ENCODE assay signal across 1 cellular context in the genomic region with DNA sequence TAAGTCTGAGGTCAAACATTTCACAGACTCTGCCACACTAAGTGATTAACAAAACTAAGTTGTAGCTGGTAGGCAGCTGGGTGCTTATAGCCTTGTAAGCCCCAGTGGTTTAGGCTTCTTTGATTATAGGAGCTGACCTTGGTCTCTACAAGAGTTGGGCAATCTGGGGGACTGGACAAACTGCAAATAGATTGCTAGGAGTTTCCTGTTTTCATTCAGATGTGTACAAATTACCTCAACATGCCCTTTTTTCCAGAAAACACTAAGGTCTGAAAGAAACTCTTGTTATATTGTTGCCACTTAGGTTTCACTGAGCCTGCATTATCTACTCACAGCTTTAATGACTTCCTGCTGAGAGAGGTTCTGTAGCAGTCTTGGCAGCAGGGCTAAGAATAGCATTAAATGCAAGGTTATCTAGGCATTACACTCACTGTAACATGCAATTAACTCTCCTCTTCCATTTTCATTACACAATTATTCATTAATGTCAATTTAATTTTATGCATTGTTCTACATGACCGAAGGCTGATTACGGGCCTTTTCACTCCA.
A peak's percentile ranks its signal among the peaks of the same experiment; 100 is the strongest.
TF ChIP-seq lines count a peak whose summit lies in the region.

No MANE protein-coding gene starts in this region.

TF ChIP-seq in HepG2, 621 proteins besides CTCF, POLR2A, EP300 and RAD21 (continued from another document and continues in another):
- TF ChIP-seq, protein P1, sequence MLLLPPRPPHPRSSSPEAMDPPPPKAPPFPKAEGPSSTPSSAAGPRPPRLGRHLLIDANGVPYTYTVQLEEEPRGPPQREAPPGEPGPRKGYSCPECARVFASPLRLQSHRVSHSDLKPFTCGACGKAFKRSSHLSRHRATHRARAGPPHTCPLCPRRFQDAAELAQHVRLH (CRISPR knock-in tag; IDR thresholded peaks at IDR 0.05; ENCODE audit: borderline replicate concordance, low read depth), result peak; percentile 61; the same call in 1 of the 2 replicates
- TF ChIP-seq, protein P2, sequence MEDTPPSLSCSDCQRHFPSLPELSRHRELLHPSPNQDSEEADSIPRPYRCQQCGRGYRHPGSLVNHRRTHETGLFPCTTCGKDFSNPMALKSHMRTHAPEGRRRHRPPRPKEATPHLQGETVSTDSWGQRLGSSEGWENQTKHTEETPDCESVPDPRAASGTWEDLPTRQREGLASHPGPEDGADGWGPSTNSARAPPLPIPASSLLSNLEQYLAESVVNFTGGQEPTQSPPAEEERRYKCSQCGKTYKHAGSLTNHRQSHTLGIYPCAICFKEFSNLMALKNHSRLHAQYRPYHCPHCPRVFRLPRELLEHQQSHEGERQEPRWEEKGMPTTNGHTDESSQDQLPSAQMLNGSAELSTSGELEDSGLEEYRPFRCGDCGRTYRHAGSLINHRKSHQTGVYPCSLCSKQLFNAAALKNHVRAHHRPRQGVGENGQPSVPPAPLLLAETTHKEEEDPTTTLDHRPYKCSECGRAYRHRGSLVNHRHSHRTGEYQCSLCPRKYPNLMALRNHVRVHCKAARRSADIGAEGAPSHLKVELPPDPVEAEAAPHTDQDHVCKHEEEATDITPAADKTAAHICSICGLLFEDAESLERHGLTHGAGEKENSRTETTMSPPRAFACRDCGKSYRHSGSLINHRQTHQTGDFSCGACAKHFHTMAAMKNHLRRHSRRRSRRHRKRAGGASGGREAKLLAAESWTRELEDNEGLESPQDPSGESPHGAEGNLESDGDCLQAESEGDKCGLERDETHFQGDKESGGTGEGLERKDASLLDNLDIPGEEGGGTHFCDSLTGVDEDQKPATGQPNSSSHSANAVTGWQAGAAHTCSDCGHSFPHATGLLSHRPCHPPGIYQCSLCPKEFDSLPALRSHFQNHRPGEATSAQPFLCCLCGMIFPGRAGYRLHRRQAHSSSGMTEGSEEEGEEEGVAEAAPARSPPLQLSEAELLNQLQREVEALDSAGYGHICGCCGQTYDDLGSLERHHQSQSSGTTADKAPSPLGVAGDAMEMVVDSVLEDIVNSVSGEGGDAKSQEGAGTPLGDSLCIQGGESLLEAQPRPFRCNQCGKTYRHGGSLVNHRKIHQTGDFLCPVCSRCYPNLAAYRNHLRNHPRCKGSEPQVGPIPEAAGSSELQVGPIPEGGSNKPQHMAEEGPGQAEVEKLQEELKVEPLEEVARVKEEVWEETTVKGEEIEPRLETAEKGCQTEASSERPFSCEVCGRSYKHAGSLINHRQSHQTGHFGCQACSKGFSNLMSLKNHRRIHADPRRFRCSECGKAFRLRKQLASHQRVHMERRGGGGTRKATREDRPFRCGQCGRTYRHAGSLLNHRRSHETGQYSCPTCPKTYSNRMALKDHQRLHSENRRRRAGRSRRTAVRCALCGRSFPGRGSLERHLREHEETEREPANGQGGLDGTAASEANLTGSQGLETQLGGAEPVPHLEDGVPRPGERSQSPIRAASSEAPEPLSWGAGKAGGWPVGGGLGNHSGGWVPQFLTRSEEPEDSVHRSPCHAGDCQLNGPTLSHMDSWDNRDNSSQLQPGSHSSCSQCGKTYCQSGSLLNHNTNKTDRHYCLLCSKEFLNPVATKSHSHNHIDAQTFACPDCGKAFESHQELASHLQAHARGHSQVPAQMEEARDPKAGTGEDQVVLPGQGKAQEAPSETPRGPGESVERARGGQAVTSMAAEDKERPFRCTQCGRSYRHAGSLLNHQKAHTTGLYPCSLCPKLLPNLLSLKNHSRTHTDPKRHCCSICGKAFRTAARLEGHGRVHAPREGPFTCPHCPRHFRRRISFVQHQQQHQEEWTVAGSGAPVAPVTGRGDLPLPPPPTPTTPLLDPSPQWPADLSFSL (CRISPR knock-in tag; IDR thresholded peaks at IDR 0.05), result no peak
- no peak for TF ChIP-seq SMAD1 (CRISPR knock-in tag; IDR thresholded peaks at IDR 0.05; ENCODE audit: borderline replicate concordance, low read depth)
- TF ChIP-seq ZFP36 (IDR thresholded peaks at IDR 0.05; ENCODE audit: borderline replicate concordance, low read depth, low read length, partially characterized antibody), result no peak
- TF ChIP-seq, protein P3, sequence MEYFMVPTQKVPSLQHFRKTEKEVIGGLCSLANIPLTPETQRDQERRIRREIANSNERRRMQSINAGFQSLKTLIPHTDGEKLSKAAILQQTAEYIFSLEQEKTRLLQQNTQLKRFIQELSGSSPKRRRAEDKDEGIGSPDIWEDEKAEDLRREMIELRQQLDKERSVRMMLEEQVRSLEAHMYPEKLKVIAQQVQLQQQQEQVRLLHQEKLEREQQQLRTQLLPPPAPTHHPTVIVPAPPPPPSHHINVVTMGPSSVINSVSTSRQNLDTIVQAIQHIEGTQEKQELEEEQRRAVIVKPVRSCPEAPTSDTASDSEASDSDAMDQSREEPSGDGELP (IDR thresholded peaks at IDR 0.05; ENCODE audit: borderline replicate concordance, low read depth), result no peak
- TF ChIP-seq, protein P4, sequence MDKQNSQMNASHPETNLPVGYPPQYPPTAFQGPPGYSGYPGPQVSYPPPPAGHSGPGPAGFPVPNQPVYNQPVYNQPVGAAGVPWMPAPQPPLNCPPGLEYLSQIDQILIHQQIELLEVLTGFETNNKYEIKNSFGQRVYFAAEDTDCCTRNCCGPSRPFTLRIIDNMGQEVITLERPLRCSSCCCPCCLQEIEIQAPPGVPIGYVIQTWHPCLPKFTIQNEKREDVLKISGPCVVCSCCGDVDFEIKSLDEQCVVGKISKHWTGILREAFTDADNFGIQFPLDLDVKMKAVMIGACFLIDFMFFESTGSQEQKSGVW (CRISPR knock-in tag; IDR thresholded peaks at IDR 0.05; ENCODE audit: borderline replicate concordance), result no peak
- TF ChIP-seq, protein P5, sequence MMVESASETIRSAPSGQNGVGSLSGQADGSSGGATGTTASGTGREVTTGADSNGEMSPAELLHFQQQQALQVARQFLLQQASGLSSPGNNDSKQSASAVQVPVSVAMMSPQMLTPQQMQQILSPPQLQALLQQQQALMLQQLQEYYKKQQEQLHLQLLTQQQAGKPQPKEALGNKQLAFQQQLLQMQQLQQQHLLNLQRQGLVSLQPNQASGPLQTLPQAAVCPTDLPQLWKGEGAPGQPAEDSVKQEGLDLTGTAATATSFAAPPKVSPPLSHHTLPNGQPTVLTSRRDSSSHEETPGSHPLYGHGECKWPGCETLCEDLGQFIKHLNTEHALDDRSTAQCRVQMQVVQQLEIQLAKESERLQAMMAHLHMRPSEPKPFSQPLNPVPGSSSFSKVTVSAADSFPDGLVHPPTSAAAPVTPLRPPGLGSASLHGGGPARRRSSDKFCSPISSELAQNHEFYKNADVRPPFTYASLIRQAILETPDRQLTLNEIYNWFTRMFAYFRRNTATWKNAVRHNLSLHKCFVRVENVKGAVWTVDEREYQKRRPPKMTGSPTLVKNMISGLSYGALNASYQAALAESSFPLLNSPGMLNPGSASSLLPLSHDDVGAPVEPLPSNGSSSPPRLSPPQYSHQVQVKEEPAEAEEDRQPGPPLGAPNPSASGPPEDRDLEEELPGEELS (CRISPR knock-in tag; IDR thresholded peaks at IDR 0.05), result peak; percentile 98
- no peak for TF ChIP-seq ZNF432 (CRISPR knock-in tag; IDR thresholded peaks at IDR 0.05; ENCODE audit: borderline replicate concordance)
- TF ChIP-seq, protein P6, sequence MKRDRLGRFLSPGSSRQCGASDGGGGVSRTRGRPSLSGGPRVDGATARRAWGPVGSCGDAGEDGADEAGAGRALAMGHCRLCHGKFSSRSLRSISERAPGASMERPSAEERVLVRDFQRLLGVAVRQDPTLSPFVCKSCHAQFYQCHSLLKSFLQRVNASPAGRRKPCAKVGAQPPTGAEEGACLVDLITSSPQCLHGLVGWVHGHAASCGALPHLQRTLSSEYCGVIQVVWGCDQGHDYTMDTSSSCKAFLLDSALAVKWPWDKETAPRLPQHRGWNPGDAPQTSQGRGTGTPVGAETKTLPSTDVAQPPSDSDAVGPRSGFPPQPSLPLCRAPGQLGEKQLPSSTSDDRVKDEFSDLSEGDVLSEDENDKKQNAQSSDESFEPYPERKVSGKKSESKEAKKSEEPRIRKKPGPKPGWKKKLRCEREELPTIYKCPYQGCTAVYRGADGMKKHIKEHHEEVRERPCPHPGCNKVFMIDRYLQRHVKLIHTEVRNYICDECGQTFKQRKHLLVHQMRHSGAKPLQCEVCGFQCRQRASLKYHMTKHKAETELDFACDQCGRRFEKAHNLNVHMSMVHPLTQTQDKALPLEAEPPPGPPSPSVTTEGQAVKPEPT (CRISPR knock-in tag; IDR thresholded peaks at IDR 0.05; ENCODE audit: low read depth), result no peak
- peak; percentile 97 for TF ChIP-seq NCOA2 (CRISPR knock-in tag; IDR thresholded peaks at IDR 0.05)
- TF ChIP-seq, protein P7, sequence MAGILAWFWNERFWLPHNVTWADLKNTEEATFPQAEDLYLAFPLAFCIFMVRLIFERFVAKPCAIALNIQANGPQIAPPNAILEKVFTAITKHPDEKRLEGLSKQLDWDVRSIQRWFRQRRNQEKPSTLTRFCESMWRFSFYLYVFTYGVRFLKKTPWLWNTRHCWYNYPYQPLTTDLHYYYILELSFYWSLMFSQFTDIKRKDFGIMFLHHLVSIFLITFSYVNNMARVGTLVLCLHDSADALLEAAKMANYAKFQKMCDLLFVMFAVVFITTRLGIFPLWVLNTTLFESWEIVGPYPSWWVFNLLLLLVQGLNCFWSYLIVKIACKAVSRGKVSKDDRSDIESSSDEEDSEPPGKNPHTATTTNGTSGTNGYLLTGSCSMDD (CRISPR knock-in tag; IDR thresholded peaks at IDR 0.05), result no peak
- TF ChIP-seq, protein P8, sequence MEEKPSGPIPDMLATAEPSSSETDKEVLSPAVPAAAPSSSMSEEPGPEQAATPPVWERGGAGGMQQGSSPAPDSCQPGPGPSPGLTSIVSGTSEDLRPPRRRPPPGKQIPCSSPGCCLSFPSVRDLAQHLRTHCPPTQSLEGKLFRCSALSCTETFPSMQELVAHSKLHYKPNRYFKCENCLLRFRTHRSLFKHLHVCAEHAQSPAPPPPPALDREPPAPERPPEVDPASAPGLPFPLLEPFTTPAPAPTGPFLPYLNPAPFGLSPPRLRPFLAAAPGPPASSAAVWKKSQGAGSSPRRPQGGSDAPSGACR (CRISPR knock-in tag; IDR thresholded peaks at IDR 0.05), result peak; percentile 24; the same call in 1 of the 2 replicates
- peak in 1 of 2 experiments; percentile 79; a peak in 1 of 4 replicates for TF ChIP-seq KLF16 (CRISPR knock-in tag; IDR thresholded peaks at IDR 0.05)
- no peak for TF ChIP-seq ZNF562 (CRISPR knock-in tag; IDR thresholded peaks at IDR 0.05; ENCODE audit: borderline replicate concordance)
- TF ChIP-seq MAFG (CRISPR knock-in tag; IDR thresholded peaks at IDR 0.05), result no peak
- TF ChIP-seq HNRNPUL1 (IDR thresholded peaks at IDR 0.05; ENCODE audit: low read depth, low read length), result no peak
- no peak for TF ChIP-seq ZNF773 (CRISPR knock-in tag; IDR thresholded peaks at IDR 0.05; ENCODE audit: borderline replicate concordance)
- peak; percentile 52; the same call in 1 of the 2 replicates for TF ChIP-seq ATF1 (CRISPR knock-in tag; IDR thresholded peaks at IDR 0.05)
- no peak for TF ChIP-seq RFXAP (CRISPR knock-in tag; IDR thresholded peaks at IDR 0.05; ENCODE audit: borderline replicate concordance)
- no peak for TF ChIP-seq SUZ12 (IDR thresholded peaks at IDR 0.05; ENCODE audit: low read depth, low read length)
- TF ChIP-seq, protein P9, sequence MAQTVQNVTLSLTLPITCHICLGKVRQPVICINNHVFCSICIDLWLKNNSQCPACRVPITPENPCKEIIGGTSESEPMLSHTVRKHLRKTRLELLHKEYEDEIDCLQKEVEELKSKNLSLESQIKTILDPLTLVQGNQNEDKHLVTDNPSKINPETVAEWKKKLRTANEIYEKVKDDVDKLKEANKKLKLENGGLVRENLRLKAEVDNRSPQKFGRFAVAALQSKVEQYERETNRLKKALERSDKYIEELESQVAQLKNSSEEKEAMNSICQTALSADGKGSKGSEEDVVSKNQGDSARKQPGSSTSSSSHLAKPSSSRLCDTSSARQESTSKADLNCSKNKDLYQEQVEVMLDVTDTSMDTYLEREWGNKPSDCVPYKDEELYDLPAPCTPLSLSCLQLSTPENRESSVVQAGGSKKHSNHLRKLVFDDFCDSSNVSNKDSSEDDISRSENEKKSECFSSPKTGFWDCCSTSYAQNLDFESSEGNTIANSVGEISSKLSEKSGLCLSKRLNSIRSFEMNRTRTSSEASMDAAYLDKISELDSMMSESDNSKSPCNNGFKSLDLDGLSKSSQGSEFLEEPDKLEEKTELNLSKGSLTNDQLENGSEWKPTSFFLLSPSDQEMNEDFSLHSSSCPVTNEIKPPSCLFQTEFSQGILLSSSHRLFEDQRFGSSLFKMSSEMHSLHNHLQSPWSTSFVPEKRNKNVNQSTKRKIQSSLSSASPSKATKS (CRISPR knock-in tag; IDR thresholded peaks at IDR 0.05), result no peak
- TF ChIP-seq ZNF746 (CRISPR knock-in tag; IDR thresholded peaks at IDR 0.05), result no peak; the same call in 1 of the 2 replicates
- no peak for TF ChIP-seq CHCHD3 (CRISPR knock-in tag; IDR thresholded peaks at IDR 0.05)
- no peak for TF ChIP-seq EED (CRISPR knock-in tag; IDR thresholded peaks at IDR 0.05)
- TF ChIP-seq, protein P10, sequence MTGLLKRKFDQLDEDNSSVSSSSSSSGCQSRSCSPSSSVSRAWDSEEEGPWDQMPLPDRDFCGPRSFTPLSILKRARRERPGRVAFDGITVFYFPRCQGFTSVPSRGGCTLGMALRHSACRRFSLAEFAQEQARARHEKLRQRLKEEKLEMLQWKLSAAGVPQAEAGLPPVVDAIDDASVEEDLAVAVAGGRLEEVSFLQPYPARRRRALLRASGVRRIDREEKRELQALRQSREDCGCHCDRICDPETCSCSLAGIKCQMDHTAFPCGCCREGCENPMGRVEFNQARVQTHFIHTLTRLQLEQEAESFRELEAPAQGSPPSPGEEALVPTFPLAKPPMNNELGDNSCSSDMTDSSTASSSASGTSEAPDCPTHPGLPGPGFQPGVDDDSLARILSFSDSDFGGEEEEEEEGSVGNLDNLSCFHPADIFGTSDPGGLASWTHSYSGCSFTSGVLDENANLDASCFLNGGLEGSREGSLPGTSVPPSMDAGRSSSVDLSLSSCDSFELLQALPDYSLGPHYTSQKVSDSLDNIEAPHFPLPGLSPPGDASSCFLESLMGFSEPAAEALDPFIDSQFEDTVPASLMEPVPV (CRISPR knock-in tag; IDR thresholded peaks at IDR 0.05), result no peak; the same call in 1 of the 2 replicates
- TF ChIP-seq KLF6 (CRISPR knock-in tag; IDR thresholded peaks at IDR 0.05), result no peak
- peak; percentile 59; the same call in 1 of the 2 replicates for TF ChIP-seq ZNF792 (CRISPR knock-in tag; IDR thresholded peaks at IDR 0.05)
- TF ChIP-seq MYC (CRISPR knock-in tag; IDR thresholded peaks at IDR 0.05; ENCODE audit: borderline replicate concordance), result no peak
- TF ChIP-seq, protein P11, sequence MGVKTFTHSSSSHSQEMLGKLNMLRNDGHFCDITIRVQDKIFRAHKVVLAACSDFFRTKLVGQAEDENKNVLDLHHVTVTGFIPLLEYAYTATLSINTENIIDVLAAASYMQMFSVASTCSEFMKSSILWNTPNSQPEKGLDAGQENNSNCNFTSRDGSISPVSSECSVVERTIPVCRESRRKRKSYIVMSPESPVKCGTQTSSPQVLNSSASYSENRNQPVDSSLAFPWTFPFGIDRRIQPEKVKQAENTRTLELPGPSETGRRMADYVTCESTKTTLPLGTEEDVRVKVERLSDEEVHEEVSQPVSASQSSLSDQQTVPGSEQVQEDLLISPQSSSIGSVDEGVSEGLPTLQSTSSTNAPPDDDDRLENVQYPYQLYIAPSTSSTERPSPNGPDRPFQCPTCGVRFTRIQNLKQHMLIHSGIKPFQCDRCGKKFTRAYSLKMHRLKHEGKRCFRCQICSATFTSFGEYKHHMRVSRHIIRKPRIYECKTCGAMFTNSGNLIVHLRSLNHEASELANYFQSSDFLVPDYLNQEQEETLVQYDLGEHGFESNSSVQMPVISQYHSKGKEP (CRISPR knock-in tag; IDR thresholded peaks at IDR 0.05), result no peak
- no peak for TF ChIP-seq SP2 (CRISPR knock-in tag; IDR thresholded peaks at IDR 0.05)
- no peak for TF ChIP-seq ZNF75D (CRISPR knock-in tag; IDR thresholded peaks at IDR 0.05; ENCODE audit: borderline replicate concordance)
- TF ChIP-seq ZSCAN29 (CRISPR knock-in tag; conservative IDR thresholded peaks at IDR 0.05), result 0 out of 2 replicates have a peak, but pooled peaks have one; percentile 50
- TF ChIP-seq ZNF607 (CRISPR knock-in tag; IDR thresholded peaks at IDR 0.05; ENCODE audit: borderline replicate concordance), result no peak
